24 cellular contexts compared by ENCODE assay signal in genomic region chr1:182128502-182128901, GRCh38.
"Had no signal": no experiment of that assay in that cellular context is flagged by ENCODE, and none has a peak within 500 bp of the region (broad histone marks: within the 10 kb centered on the region; RNA-seq: fewer than 3 reads in every experiment).

No MANE protein-coding gene starts in this region.

- H3K36me3 Mint-ChIP-seq: immature natural killer cell; stimulated activated naive B cell treated with anti-CD40 and anti-IgM and Interleukin-4, amounts not matched to agents 10 μg/mL and 1 μg/mL and 100 μg/mL, for 72 hours had no signal

- DNase-seq: central memory CD4-positive, alpha-beta T cell; cortex of kidney; effector CD8-positive, alpha-beta T cell; immature natural killer cell; left cardiac atrium; left ventricle myocardium superior; mesenchymal stem cell; naive B cell; retina; spleen; stimulated activated CD4-positive, alpha-beta T cell treated with anti-CD3 and anti-CD28 coated beads, Interleukin-15, amount 100 ng/mL, for 24 hours; stimulated activated CD4-positive, alpha-beta T cell treated with anti-CD3 and anti-CD28 coated beads, Interleukin-1b, Interleukin-23, amount 100 ng/mL, for 48 hours; stimulated activated CD4-positive, alpha-beta T cell treated with anti-CD3 and anti-CD28 coated beads, Interleukin-4, amount 100 ng/mL, for 4 hours; stimulated activated naive B cell treated with anti-CD40 and anti-IgM and Interleukin-4, amounts not matched to agents 10 μg/mL and 1 μg/mL and 100 μg/mL, for 72 hours; stimulated activated naive CD8-positive, alpha-beta T cell treated with anti-CD3 and anti-CD28 coated beads, Interleukin-15, amount 100 ng/mL, for 72 hours; upper lobe of left lung had no signal

- H3K4me1 ChIP-seq: esophagus muscularis mucosa, parathyroid adenoma, prostate gland, spleen, upper lobe of left lung had no signal

- H3K36me3 ChIP-seq: esophagus muscularis mucosa, prostate gland, spleen, thoracic aorta, upper lobe of left lung had no signal

- ATAC-seq: left cardiac atrium; left ventricle myocardium superior; sciatic nerve; stimulated activated naive B cell treated with anti-CD40 and anti-IgM and Interleukin-4, amounts not matched to agents 10 μg/mL and 1 μg/mL and 100 μg/mL, for 72 hours; stimulated activated naive CD8-positive, alpha-beta T cell treated with anti-CD3 and anti-CD28 coated beads, Interleukin-15, amount 100 ng/mL, for 72 hours had no signal

- H3K4me1 Mint-ChIP-seq: immature natural killer cell; naive B cell; nephron; stimulated activated naive B cell treated with anti-CD40 and anti-IgM and Interleukin-4, amounts not matched to agents 10 μg/mL and 1 μg/mL and 100 μg/mL, for 72 hours; stimulated activated naive CD8-positive, alpha-beta T cell treated with anti-CD3 and anti-CD28 coated beads, Interleukin-15, amount 100 ng/mL, for 72 hours had no signal

- H3K27ac Mint-ChIP-seq: immature natural killer cell; naive B cell; nephron; stimulated activated naive B cell treated with anti-CD40 and anti-IgM and Interleukin-4, amounts not matched to agents 10 μg/mL and 1 μg/mL and 100 μg/mL, for 72 hours; stimulated activated naive CD8-positive, alpha-beta T cell treated with anti-CD3 and anti-CD28 coated beads, Interleukin-15, amount 100 ng/mL, for 72 hours had no signal

- H3K27me3 ChIP-seq: dorsolateral prefrontal cortex, esophagus muscularis mucosa, spleen, upper lobe of left lung had no signal

- H3K4me3 ChIP-seq: dorsolateral prefrontal cortex, esophagus muscularis mucosa, lung, prostate gland, spleen, thoracic aorta, upper lobe of left lung had no signal

- H3K27ac ChIP-seq: esophagus muscularis mucosa, parathyroid adenoma, prostate gland, spleen, thoracic aorta, upper lobe of left lung had no signal

- H3K4me3 Mint-ChIP-seq: immature natural killer cell; naive B cell; nephron; stimulated activated naive B cell treated with anti-CD40 and anti-IgM and Interleukin-4, amounts not matched to agents 10 μg/mL and 1 μg/mL and 100 μg/mL, for 72 hours; stimulated activated naive CD8-positive, alpha-beta T cell treated with anti-CD3 and anti-CD28 coated beads, Interleukin-15, amount 100 ng/mL, for 72 hours had no signal

- H3K27me3 Mint-ChIP-seq: stimulated activated naive CD8-positive, alpha-beta T cell treated with anti-CD3 and anti-CD28 coated beads, Interleukin-15, amount 100 ng/mL, for 72 hours had no signal

- H3K9me3 ChIP-seq: esophagus muscularis mucosa, prostate gland, thoracic aorta had no signal

- H3K9me3 Mint-ChIP-seq: immature natural killer cell; nephron; stimulated activated naive B cell treated with anti-CD40 and anti-IgM and Interleukin-4, amounts not matched to agents 10 μg/mL and 1 μg/mL and 100 μg/mL, for 72 hours had no signal
